17 cellular contexts compared by ENCODE assay signal in genomic region chr22:24514241-24515024, GRCh38. TPM values are rescaled to one million over a fixed set of nuclear protein-coding genes. Genes with fewer than 3 reads are reported as not detected.
DNase-seq lines count a peak whose midpoint lies in the region; ATAC-seq, FAIRE-seq and TF ChIP-seq lines count a peak whose summit lies in the region.
"Had no signal": no experiment of that assay in that cellular context is flagged by ENCODE, and none has a peak within 500 bp of the region (broad histone marks: within the 10 kb centered on the region; RNA-seq: fewer than 3 reads in every experiment).

No MANE protein-coding gene starts in this region.

- DNase-seq in activated T-cell treated with anti-CD3 and anti-CD28 coated beads, Interleukin-2, amount 50 U/mL, for 72 hours: peak in 1 of 2 donors; percentile 37
- DNase-seq in activated T-cell treated with anti-CD3 and anti-CD28 coated beads for 4 hours (no peak), NCI-H82 (lab: John Stamatoyannopoulos, UW) (peak; percentile 80), kidney (peak; percentile 46), 8988T (no peak), Right ventricle myocardium superior (no peak), iPS-NIHi11 (ENCODE audit: low spot score) (no peak)
- DNase-seq: activated CD4-positive, alpha-beta T cell treated with anti-CD3 and anti-CD28 coated beads, Interleukin-2, amount 10 ng/mL, durations not matched to agents 24 days and 14 days; activated T-cell treated with anti-CD3 and anti-CD28 coated beads, Interleukin-2, amount 50 U/mL, for 4 hours; central memory CD4-positive, alpha-beta T cell; hypothalamus; left cardiac atrium; NCI-H1694 treated with DMSO at 0.1 percent for 48 hours; NCI-H510A; stimulated activated CD4-positive, alpha-beta T cell treated with anti-CD3 and anti-CD28 coated beads, Interleukin-15, amount 100 ng/mL, for 24 hours; substantia nigra had no signal

- FAIRE-seq in kidney (lab: Jason Lieb, UNC): no peak

- H3K27me3 Mint-ChIP-seq in activated T-cell treated with anti-CD3 and anti-CD28 coated beads, Interleukin-2, amount 50 U/mL, for 72 hours (ENCODE audit: low read depth): peaks cover 13% of the 10 kb centered on the region

- H3K27ac ChIP-seq in kidney (ENCODE audit: low read depth in 2 of 2, low read length in 2 of 2): no peak overlapping the region

- H3K36me3 Mint-ChIP-seq in activated T-cell treated with anti-CD3 and anti-CD28 coated beads, Interleukin-2, amount 50 U/mL, for 72 hours (ENCODE audit: insufficient read depth in 2 of 2): no peaks in the 10 kb centered on the region

- H3K4me1 Mint-ChIP-seq in activated T-cell treated with anti-CD3 and anti-CD28 coated beads, Interleukin-2, amount 50 U/mL, for 72 hours (ENCODE audit: low read depth): peaks cover 27% of the 10 kb centered on the region

- H3K9me3 ChIP-seq in kidney (ENCODE audit: control insufficient read depth in 1 of 2, low read length in 2 of 2): no peaks in the 10 kb centered on the region

- no peak overlapping the region for H3K4me3 Mint-ChIP-seq in activated T-cell treated with anti-CD3 and anti-CD28 coated beads, Interleukin-2, amount 50 U/mL, for 72 hours
- H3K4me3 Mint-ChIP-seq: activated CD4-positive, alpha-beta T cell treated with anti-CD3 and anti-CD28 coated beads, Interleukin-2, amount 10 ng/mL, durations not matched to agents 24 days and 14 days; activated T-cell treated with anti-CD3 and anti-CD28 coated beads, Interleukin-2, amount 50 U/mL, for 4 hours had no signal

- no peak for TF ChIP-seq CTCF in kidney (IDR thresholded peaks at IDR 0.05; ENCODE audit: borderline replicate concordance, extremely low read depth, insufficient read depth)

- H3K36me3 ChIP-seq in kidney (ENCODE audit: control insufficient read depth in 1 of 2, insufficient read depth in 2 of 2, low read length in 2 of 2): peaks cover 2 to 28% of the 10 kb centered on the region in 2 donors

- no peak overlapping the region for H3K4me3 ChIP-seq in kidney (ENCODE audit: low read length in 2 of 2)

- H3K27ac Mint-ChIP-seq in activated T-cell treated with anti-CD3 and anti-CD28 coated beads, Interleukin-2, amount 50 U/mL, for 72 hours: no peak overlapping the region

- H3K4me1 ChIP-seq in kidney (ENCODE audit: control insufficient read depth in 1 of 2, insufficient read depth in 1 of 2, low read depth in 1 of 2, low read length in 2 of 2): peaks cover 15 to 16% of the 10 kb centered on the region in 2 donors

- H3K9ac ChIP-seq in kidney (ENCODE audit: low read length in 2 of 2): no peak overlapping the region

- peak; percentile 37 to 73 for ATAC-seq in activated T-cell treated with anti-CD3 and anti-CD28 coated beads, Interleukin-2, amount 50 U/mL, for 72 hours (replicated peaks in 1 of 2)
- ATAC-seq in Right ventricle myocardium superior (ENCODE audit: poor library complexity): no peak
- ATAC-seq in GM19023 (IDR thresholded peaks at IDR 0.05; ENCODE audit: unreplicated experiment): no peak
- ATAC-seq: activated T-cell treated with anti-CD3 and anti-CD28 coated beads, Interleukin-2, amount 50 U/mL, for 4 hours; left cardiac atrium had no signal

- H3K9me3 Mint-ChIP-seq in activated T-cell treated with anti-CD3 and anti-CD28 coated beads, Interleukin-2, amount 50 U/mL, for 72 hours: no peaks in the 10 kb centered on the region
- H3K9me3 Mint-ChIP-seq: activated CD4-positive, alpha-beta T cell treated with anti-CD3 and anti-CD28 coated beads, Interleukin-2, amount 10 ng/mL, durations not matched to agents 24 days and 14 days; activated T-cell treated with anti-CD3 and anti-CD28 coated beads, Interleukin-2, amount 50 U/mL, for 4 hours had no signal

- intact Hi-C loops in kidney (cut with DNase I) (no loop called here), Right ventricle myocardium superior (cut with DNase I) (loop anchor here (10.0 kb wide), 1 partner anchor 190 kb away; no protein-coding TSS in a partner anchor)

RNA-seq across cellular contexts. Expression of gene UPB1, which starts 19.3 kb away (rescaled TPM):
- 1 to 10 TPM in 1 of 2 donors, under 1 TPM in 1; 0.26 to 1.2 TPM for total RNA-seq in activated T-cell treated with anti-CD3 and anti-CD28 coated beads, Interleukin-2, amount 50 U/mL, for 72 hours
- total RNA-seq in kidney (1.0 TPM), Right ventricle myocardium superior (1.7 TPM)
- polyA plus RNA-seq in kidney (ENCODE audit: insufficient read depth, low read depth, low replicate concordance): 64.6 TPM

RNA-seq across cellular contexts. Expression of gene GUCD1, which starts 40.5 kb away (rescaled TPM):
- 10 to 100 TPM; 96.4 to 98.2 TPM for total RNA-seq in activated T-cell treated with anti-CD3 and anti-CD28 coated beads, Interleukin-2, amount 50 U/mL, for 72 hours
- 150 TPM for total RNA-seq in kidney
- polyA plus RNA-seq in kidney (ENCODE audit: insufficient read depth, low read depth, low replicate concordance): 111 TPM
- total RNA-seq in Right ventricle myocardium superior: 291 TPM

RNA-seq across cellular contexts. Expression of gene SNRPD3, which starts 41.4 kb away (rescaled TPM):
- total RNA-seq in activated T-cell treated with anti-CD3 and anti-CD28 coated beads, Interleukin-2, amount 50 U/mL, for 72 hours: 10 to 100 TPM; 69.3 to 76.5 TPM
- 73.7 TPM for total RNA-seq in kidney
- polyA plus RNA-seq in kidney (ENCODE audit: insufficient read depth, low read depth, low replicate concordance): 136 TPM
- total RNA-seq in Right ventricle myocardium superior: 63.1 TPM

Comparison
In these comparisons a context has a peak if more than half of its experiments do, and no peak if none do; other contexts are left out.
1. ATAC-seq: peak in activated T-cell treated with anti-CD3 and anti-CD28 coated beads, Interleukin-2, amount 50 U/mL, for 72 hours (2 of 2); none in Right ventricle myocardium superior (single experiment) and GM19023 (single experiment).
2. DNase-seq: peak in NCI-H82 (single experiment) and kidney (single experiment); none in activated T-cell treated with anti-CD3 and anti-CD28 coated beads for 4 hours (single experiment), 8988T (single experiment), Right ventricle myocardium superior (single experiment) and iPS-NIHi11 (single experiment).